In genomic region chr2:122041455-122041854, GRCh38 we compare ENCODE assay signal across 29 cellular contexts.
"Had no signal": no experiment of that assay in that cellular context is flagged by ENCODE, and none has a peak within 500 bp of the region (broad histone marks: within the 10 kb centered on the region; RNA-seq: fewer than 3 reads in every experiment).

No MANE protein-coding gene starts in this region.

- ATAC-seq: naive thymus-derived CD8-positive, alpha-beta T cell; natural killer cell treated with Interleukin-12 subunit alpha and Interleukin-12 subunit beta and Interleukin-15 and Interleukin-18, amount 100 ng/mL, for 72 hours; pancreas; psoas muscle; right cardiac atrium; right lobe of liver; stimulated activated naive CD8-positive, alpha-beta T cell treated with anti-CD3 and anti-CD28 coated beads, Interleukin-15, amount 100 ng/mL, for 72 hours; stimulated activated naive CD8-positive, alpha-beta T cell treated with anti-CD3 and anti-CD28 coated beads, Interleukin-15, Interleukin-2, amounts not matched to agents 100 U/mL and 50 U/mL, for 24 hours had no signal

- H3K4me3 Mint-ChIP-seq: naive B cell; naive thymus-derived CD8-positive, alpha-beta T cell; natural killer cell treated with Interleukin-12 subunit alpha and Interleukin-12 subunit beta and Interleukin-15 and Interleukin-18, amount 100 ng/mL, for 72 hours; nephron progenitor cell; neural crest cell; stimulated activated memory B cell treated with anti-CD40 and anti-IgM and Interleukin-4, amounts not matched to agents 10 μg/mL and 1 μg/mL and 100 μg/mL, for 72 hours; stimulated activated naive CD8-positive, alpha-beta T cell treated with anti-CD3 and anti-CD28 coated beads, Interleukin-15, amount 100 ng/mL, for 72 hours had no signal

- H3K27ac Mint-ChIP-seq: naive thymus-derived CD8-positive, alpha-beta T cell; natural killer cell treated with Interleukin-12 subunit alpha and Interleukin-12 subunit beta and Interleukin-15 and Interleukin-18, amount 100 ng/mL, for 72 hours; nephron progenitor cell; progenitor cell of endocrine pancreas; stimulated activated memory B cell treated with anti-CD40 and anti-IgM and Interleukin-4, amounts not matched to agents 10 μg/mL and 1 μg/mL and 100 μg/mL, for 72 hours; stimulated activated naive CD8-positive, alpha-beta T cell treated with anti-CD3 and anti-CD28 coated beads, Interleukin-15, amount 100 ng/mL, for 72 hours had no signal

- H3K36me3 ChIP-seq: pancreas, right lobe of liver, sigmoid colon, suprapubic skin, tibial artery, transverse colon, upper lobe of left lung, vagina had no signal

- H3K27ac ChIP-seq: pancreas, psoas muscle, right lobe of liver, sigmoid colon, suprapubic skin, testis, tibial artery, transverse colon, upper lobe of left lung, vagina had no signal

- DNase-seq: naive B cell; naive thymus-derived CD8-positive, alpha-beta T cell; nephron progenitor cell; occipital lobe; pancreas; posterior cingulate gyrus; psoas muscle; right cardiac atrium; right lobe of liver; sigmoid colon; small intestine; stimulated activated CD4-positive, alpha-beta T cell treated with anti-CD3 and anti-CD28 coated beads, Interleukin-15, amount 100 ng/mL, for 24 hours; stimulated activated CD4-positive, alpha-beta T cell treated with anti-CD3 and anti-CD28 coated beads, Interleukin-2, amount 100 ng/mL, for 24 hours; stimulated activated CD4-positive, alpha-beta T cell treated with anti-CD3 and anti-CD28 coated beads, Interleukin-2, amount 100 ng/mL, for 48 hours; stimulated activated CD4-positive, alpha-beta T cell treated with anti-CD3 and anti-CD28 coated beads, Interleukin-4, amount 100 ng/mL, for 24 hours; stimulated activated naive CD4-positive, alpha-beta T cell; stimulated activated naive CD8-positive, alpha-beta T cell treated with anti-CD3 and anti-CD28 coated beads, Interleukin-15, amount 100 ng/mL, for 72 hours; stimulated activated naive CD8-positive, alpha-beta T cell treated with anti-CD3 and anti-CD28 coated beads, Interleukin-15, Interleukin-2, amounts not matched to agents 100 U/mL and 50 U/mL, for 24 hours; substantia nigra; testis; tibial artery; transverse colon; upper lobe of left lung had no signal

- H3K27me3 ChIP-seq: pancreas, right lobe of liver, sigmoid colon, suprapubic skin, testis, tibial artery, transverse colon, upper lobe of left lung, vagina had no signal

- H3K4me1 ChIP-seq: pancreas, psoas muscle, right lobe of liver, sigmoid colon, suprapubic skin, testis, tibial artery, transverse colon, upper lobe of left lung, vagina had no signal

- H3K9me3 ChIP-seq: pancreas, psoas muscle, right lobe of liver, suprapubic skin, testis, tibial artery, transverse colon, upper lobe of left lung, vagina had no signal

- H3K36me3 Mint-ChIP-seq: naive B cell; naive thymus-derived CD8-positive, alpha-beta T cell; natural killer cell treated with Interleukin-12 subunit alpha and Interleukin-12 subunit beta and Interleukin-15 and Interleukin-18, amount 100 ng/mL, for 72 hours; stimulated activated memory B cell treated with anti-CD40 and anti-IgM and Interleukin-4, amounts not matched to agents 10 μg/mL and 1 μg/mL and 100 μg/mL, for 72 hours had no signal

- H3K4me3 ChIP-seq: pancreas, psoas muscle, right lobe of liver, sigmoid colon, suprapubic skin, testis, tibial artery, transverse colon, upper lobe of left lung, vagina had no signal

- H3K9me3 Mint-ChIP-seq: natural killer cell treated with Interleukin-12 subunit alpha and Interleukin-12 subunit beta and Interleukin-15 and Interleukin-18, amount 100 ng/mL, for 72 hours; stimulated activated memory B cell treated with anti-CD40 and anti-IgM and Interleukin-4, amounts not matched to agents 10 μg/mL and 1 μg/mL and 100 μg/mL, for 72 hours; stimulated activated naive CD8-positive, alpha-beta T cell treated with anti-CD3 and anti-CD28 coated beads, Interleukin-15, amount 100 ng/mL, for 72 hours had no signal

- H3K4me1 Mint-ChIP-seq: naive B cell; naive thymus-derived CD8-positive, alpha-beta T cell; nephron progenitor cell; neural crest cell; stimulated activated memory B cell treated with anti-CD40 and anti-IgM and Interleukin-4, amounts not matched to agents 10 μg/mL and 1 μg/mL and 100 μg/mL, for 72 hours; stimulated activated naive CD8-positive, alpha-beta T cell treated with anti-CD3 and anti-CD28 coated beads, Interleukin-15, amount 100 ng/mL, for 72 hours had no signal
